ENCODE assay signal across 8 cellular contexts in genomic region chr5:67209141-67209771, GRCh38. TPM values are rescaled to one million over a fixed set of nuclear protein-coding genes. Genes with fewer than 3 reads are reported as not detected.
DNase-seq lines count a peak whose midpoint lies in the region; ATAC-seq and TF ChIP-seq lines count a peak whose summit lies in the region.

No MANE protein-coding gene starts in this region.

- CTCF ChIA-PET in OCI-LY7 (lab: Charles Lee; ENCODE audit: unreplicated experiment) = interaction anchor here (0.6 to 1.3 kb wide), 2 partner anchors 43 to 47 kb away, joined by 3 to 4 read pairs; no protein-coding TSS in a partner anchor
- CTCF ChIA-PET in naive thymus-derived CD4-positive, alpha-beta T cell (lab: Charles Lee) = interaction anchor here (0.6 to 16.2 kb wide), 9 partner anchors 13 to 1041 kb away, joined by 3 to 370 read pairs (median 5); no protein-coding TSS in a partner anchor

- DNase-seq in C1 segment of cervical spinal cord (lab: John Stamatoyannopoulos, UW) (peak in 12 of 14 donors; percentile 14 to 81 (median 42)), KG1 (lab: John Stamatoyannopoulos, UW) (peak; percentile 53), OCI-LY7 (ENCODE audit: low spot score) (peak; percentile 87), activated T-cell treated with anti-CD3 and anti-CD28 coated beads for 4 hours (peak; percentile 57), thoracic aorta (ENCODE audit: low spot score) (peak; percentile 37)
- DNase-seq in naive thymus-derived CD4-positive, alpha-beta T cell = peak; percentile 33 to 77 (median 69)

- H3K9me3 ChIP-seq in OCI-LY7 (ENCODE audit: low read length) (no peaks in the 10 kb centered on the region), thoracic aorta (no peaks in the 10 kb centered on the region)
- H3K9me3 ChIP-seq in naive thymus-derived CD4-positive, alpha-beta T cell (ENCODE audit: control insufficient read depth in 2 of 3, low read length in 3 of 3) = no peaks in the 10 kb centered on the region

- no peaks in the 10 kb centered on the region for H3K27me3 ChIP-seq in naive thymus-derived CD4-positive, alpha-beta T cell (ENCODE audit: control insufficient read depth in 2 of 2, insufficient read depth in 2 of 2, low read length in 2 of 2)
- H3K27me3 ChIP-seq in thoracic aorta (replicated peaks; ENCODE audit: insufficient read depth) = no peaks in the 10 kb centered on the region

- H3K9me2 ChIP-seq in OCI-LY7 (ENCODE audit: insufficient read depth, low read length) = no peaks in the 10 kb centered on the region

- TF ChIP-seq CTCF in OCI-LY7 (conservative IDR thresholded peaks at IDR 0.05; ENCODE audit: low read length) (peak; percentile 85), thoracic aorta (IDR thresholded peaks at IDR 0.05) (peak; percentile 85)

- H3K4me2 ChIP-seq in OCI-LY7 (ENCODE audit: low read length) = peak overlapping the region; percentile 46

- H3K4me1 ChIP-seq in OCI-LY7 (ENCODE audit: insufficient read depth, low read length, poor library complexity, severe bottlenecking) (peaks cover 55% of the 10 kb centered on the region), thoracic aorta (ENCODE audit: control insufficient read depth in 1 of 2, low read depth in 2 of 2) (peaks cover 0 to 10% of the 10 kb centered on the region in 2 donors)
- H3K4me1 ChIP-seq in naive thymus-derived CD4-positive, alpha-beta T cell (ENCODE audit: control insufficient read depth in 2 of 2, insufficient read depth in 2 of 2, low read length in 2 of 2) = peaks cover 50 to 54% of the 10 kb centered on the region in 2 donors

- peak overlapping the region in 5 of 10 donors; percentile 47 to 55 (median 50) for H3K4me3 Mint-ChIP-seq in naive thymus-derived CD4-positive, alpha-beta T cell

- no peaks in the 10 kb centered on the region for H3K79me2 ChIP-seq in OCI-LY7 (ENCODE audit: insufficient read depth, low read depth, low read length)

- peaks cover 0 to 3% (median 0%) of the 10 kb centered on the region in 11 donors for H3K9me3 Mint-ChIP-seq in naive thymus-derived CD4-positive, alpha-beta T cell

- no TSS peak for BruUV-seq in OCI-LY7 (replicated peaks; lab: Mats Ljungman, UMichigan)

- peak overlapping the region; percentile 78 to 98 (median 85) for H3K27ac Mint-ChIP-seq in naive thymus-derived CD4-positive, alpha-beta T cell

- H3K4me3 ChIP-seq in OCI-LY7 (ENCODE audit: low read depth, low read length, poor library complexity, severe bottlenecking) (no peak overlapping the region), thoracic aorta (no peak overlapping the region)
- H3K4me3 ChIP-seq in naive thymus-derived CD4-positive, alpha-beta T cell (ENCODE audit: low read length) = peak overlapping the region; percentile 14

- H3K36me3 ChIP-seq in OCI-LY7 (ENCODE audit: insufficient read depth, low read length) (no peaks in the 10 kb centered on the region), thoracic aorta (no peaks in the 10 kb centered on the region)
- no peaks in the 10 kb centered on the region for H3K36me3 ChIP-seq in naive thymus-derived CD4-positive, alpha-beta T cell (ENCODE audit: control insufficient read depth in 2 of 3, insufficient read depth in 3 of 3, low read length in 3 of 3)

- peaks cover 39 to 71% (median 66%) of the 10 kb centered on the region in 7 donors for H3K4me1 Mint-ChIP-seq in naive thymus-derived CD4-positive, alpha-beta T cell

- intact Hi-C loops in OCI-LY7 (cut with micrococcal nuclease; ENCODE audit: unreplicated experiment) = loop anchor here (1.0 to 10.0 kb wide), 7 partner anchors 43 to 1284 kb away; partner anchors contain the start of genes ERBIN and SREK1
- intact Hi-C loops in naive thymus-derived CD4-positive, alpha-beta T cell (cut with micrococcal nuclease) = loop anchor here (1.0 to 10.0 kb wide), 11 partner anchors 48 to 1886 kb away; partner anchors contain the start of genes NLN (in 1 of the 2), PIK3R1 (in 1 of the 2), SGTB (in 1 of the 2) and SHLD3 (in 1 of the 2)

- H3K27ac ChIP-seq in OCI-LY7 (ENCODE audit: low read depth, low read length, poor library complexity, severe bottlenecking) (no peak overlapping the region), thoracic aorta (no peak overlapping the region)
- peak overlapping the region; percentile 0 for H3K27ac ChIP-seq in naive thymus-derived CD4-positive, alpha-beta T cell (ENCODE audit: low read depth, low read length)

- peak; percentile 22 for ATAC-seq in GM19324 (IDR thresholded peaks at IDR 0.05; ENCODE audit: low FRiP score, unreplicated experiment)
- ATAC-seq in esophagus mucosa = peak; percentile 75
- peak; percentile 74 for ATAC-seq in naive thymus-derived CD4-positive, alpha-beta T cell
- peak; percentile 83 for ATAC-seq in thoracic aorta (ENCODE audit: insufficient number of reproducible peaks, low FRiP score, low read depth)

- POLR2A ChIA-PET in OCI-LY7 (lab: Charles Lee) = interaction anchor here (0.9 to 4.7 kb wide), 2 partner anchors 41 to 389 kb away, joined by 3 to 48 read pairs; no protein-coding TSS in a partner anchor
- POLR2A ChIA-PET in naive thymus-derived CD4-positive, alpha-beta T cell (lab: Charles Lee) = interaction anchor here (13.7 kb wide), 1 partner anchor 46 kb away, joined by 348 read pairs; no protein-coding TSS in a partner anchor

- peaks cover 0 to 2% (median 0%) of the 10 kb centered on the region in 5 donors for H3K27me3 Mint-ChIP-seq in naive thymus-derived CD4-positive, alpha-beta T cell

- peak overlapping the region; percentile 68; the same call in 1 of the 2 replicates for H2AFZ ChIP-seq in OCI-LY7 (ENCODE audit: low read length)

- no peaks in the 10 kb centered on the region for H4K20me1 ChIP-seq in OCI-LY7 (ENCODE audit: insufficient read depth, low read length)

- peaks cover 0 to 23% (median 0%) of the 10 kb centered on the region in 5 donors for H3K36me3 Mint-ChIP-seq in naive thymus-derived CD4-positive, alpha-beta T cell

RNA-seq across cellular contexts. Expression of gene CD180, which starts 12.7 kb away (rescaled TPM):
- total RNA-seq in OCI-LY7 (2014; rRNA removed; shearing (Covaris generic)) = 11.1 and 14.4 TPM in 2 replicates
- 14.7 and 15.7 TPM in 2 replicates for total RNA-seq in OCI-LY7 (2022)
- total RNA-seq in esophagus mucosa = 0.24 TPM
- 1 to 10 TPM in 3 of 5 experiments, under 1 TPM in 2; 0.37 to 6.4 (median 1.7) TPM for total RNA-seq in naive thymus-derived CD4-positive, alpha-beta T cell
- polyA plus RNA-seq in naive thymus-derived CD4-positive, alpha-beta T cell = under 1 TPM; 0.20 to 0.22 TPM
- under 1 TPM; 0.81 to 0.85 TPM for total RNA-seq in thoracic aorta

Comparison
In these comparisons a context has a peak if more than half of its experiments do, and no peak if none do; other contexts are left out.
1. DNase-seq: peak in every context shown above with its lines; median percentile 87 in OCI-LY7; 69 in naive thymus-derived CD4-positive, alpha-beta T cell; 57 in activated T-cell treated with anti-CD3 and anti-CD28 coated beads for 4 hours; 53 in KG1; 42 in C1 segment of cervical spinal cord; 37 in thoracic aorta.
2. ATAC-seq: peak in every context shown above with its lines; median percentile 83 in thoracic aorta; 75 in esophagus mucosa; 74 in naive thymus-derived CD4-positive, alpha-beta T cell; 22 in GM19324.